ENCODE assay signal across 26 cellular contexts in genomic region chr5:4082966-4083564, GRCh38.
DNase-seq lines count a peak whose midpoint lies in the region; ATAC-seq, FAIRE-seq and TF ChIP-seq lines count a peak whose summit lies in the region.
"Had no signal": no experiment of that assay in that cellular context is flagged by ENCODE, and none has a peak within 500 bp of the region (broad histone marks: within the 10 kb centered on the region; RNA-seq: fewer than 3 reads in every experiment).

No MANE protein-coding gene starts in this region.

- BruUV-seq in MCF 10A (replicated peaks; lab: Mats Ljungman, UMichigan), result no TSS peak

- DNase-seq in MCF 10A (ENCODE audit: unreplicated experiment) (peak; percentile 33), breast epithelium (ENCODE audit: low spot score in 2 of 2) (no peak), bronchial epithelial cell (ENCODE audit: low read depth) (peak; percentile 60), fibroblast of pulmonary artery (ENCODE audit: low read depth) (peak; percentile 50), mesenteric fat pad (ENCODE audit: low spot score) (no peak), NCI-H2107 (lab: John Stamatoyannopoulos, UW) (no peak)
- no peak for DNase-seq in activated CD8-positive, alpha-beta T cell treated with anti-CD3 and anti-CD28 coated beads, Interleukin-2, amount 10 ng/mL, durations not matched to agents 7 days and 5 days
- DNase-seq: Caco-2; CD8-positive, alpha-beta T cell; HCEC 1CT; Karpas-422; MV-4-11; NCI-H1105; NCI-H1436 treated with DMSO at 0.1 percent for 48 hours; NCI-H187 treated with DMSO at 0.1 percent for 48 hours; NCI-H524; NCI-H748 treated with DMSO at 0.1 percent for 48 hours; Right ventricle myocardium superior had no signal

- TF ChIP-seq CTCF in MCF 10A (IDR thresholded peaks at IDR 0.05; ENCODE audit: unreplicated experiment) (no peak), breast epithelium (IDR thresholded peaks at IDR 0.05) (no peak), bronchial epithelial cell (IDR thresholded peaks at IDR 0.05; ENCODE audit: insufficient read depth, low read length, severe bottlenecking) (no peak), fibroblast of pulmonary artery (IDR thresholded peaks at IDR 0.05; ENCODE audit: low read length, missing control alignments) (no peak)

- ATAC-seq in activated CD8-positive, alpha-beta T cell treated with anti-CD3 and anti-CD28 coated beads, Interleukin-2, amount 10 ng/mL, durations not matched to agents 7 days and 5 days, result no peak
- ATAC-seq in HG03378 (IDR thresholded peaks at IDR 0.05; ENCODE audit: unreplicated experiment), result no peak
- ATAC-seq: CD8-positive, alpha-beta T cell; HepG2 had no signal

- H3K27me3 Mint-ChIP-seq in MCF 10A (ENCODE audit: insufficient read depth, unreplicated experiment), result no peaks in the 10 kb centered on the region
- no peaks in the 10 kb centered on the region for H3K27me3 Mint-ChIP-seq in activated CD8-positive, alpha-beta T cell treated with anti-CD3 and anti-CD28 coated beads, Interleukin-2, amount 10 ng/mL, durations not matched to agents 7 days and 5 days (ENCODE audit: low read depth)
- H3K27me3 Mint-ChIP-seq: B cell had no signal

- no peaks in the 10 kb centered on the region for H3K9me3 ChIP-seq in breast epithelium
- H3K9me3 ChIP-seq: Caco-2 had no signal

- H3K9me3 Mint-ChIP-seq in MCF 10A (ENCODE audit: unreplicated experiment), result peaks cover 14% of the 10 kb centered on the region
- H3K9me3 Mint-ChIP-seq in activated CD8-positive, alpha-beta T cell treated with anti-CD3 and anti-CD28 coated beads, Interleukin-2, amount 10 ng/mL, durations not matched to agents 7 days and 5 days (ENCODE audit: insufficient read depth), result peaks cover 2% of the 10 kb centered on the region

- POLR2A ChIA-PET in MCF 10A (lab: Yijun Ruan, JAX), result interaction anchor here (0.8 kb wide), 1 partner anchor 16 kb away, joined by 3 read pairs; no protein-coding TSS in a partner anchor
- POLR2A ChIA-PET in activated CD8-positive, alpha-beta T cell treated with anti-CD3 and anti-CD28 coated beads, Interleukin-2, amount 10 ng/mL, durations not matched to agents 7 days and 5 days (lab: Charles Lee), result no interaction called here

- intact Hi-C loops in MCF 10A (cut with micrococcal nuclease) (no loop called here), breast epithelium (cut with DNase I; ENCODE audit: low total_unique reads) (no loop called here)

- H3K36me3 Mint-ChIP-seq in MCF 10A (ENCODE audit: insufficient read depth, unreplicated experiment), result peaks cover 5% of the 10 kb centered on the region
- no peaks in the 10 kb centered on the region for H3K36me3 Mint-ChIP-seq in activated CD8-positive, alpha-beta T cell treated with anti-CD3 and anti-CD28 coated beads, Interleukin-2, amount 10 ng/mL, durations not matched to agents 7 days and 5 days (ENCODE audit: low read depth)
- H3K36me3 Mint-ChIP-seq: CD8-positive, alpha-beta T cell had no signal

- no peaks in the 10 kb centered on the region for H3K4me1 ChIP-seq in breast epithelium
- H3K4me1 ChIP-seq: Caco-2, SJSA1 had no signal

- no peak overlapping the region for H3K27ac ChIP-seq in breast epithelium
- H3K27ac ChIP-seq: 22Rv1, C4-2B, SJSA1 had no signal

- CTCF ChIA-PET in MCF 10A (lab: Yijun Ruan, JAX), result no interaction called here
- CTCF ChIA-PET in activated CD8-positive, alpha-beta T cell treated with anti-CD3 and anti-CD28 coated beads, Interleukin-2, amount 10 ng/mL, durations not matched to agents 7 days and 5 days (lab: Charles Lee), result no interaction called here

- H3K27ac Mint-ChIP-seq in MCF 10A (ENCODE audit: low read depth, unreplicated experiment), result no peak overlapping the region
- H3K27ac Mint-ChIP-seq in activated CD8-positive, alpha-beta T cell treated with anti-CD3 and anti-CD28 coated beads, Interleukin-2, amount 10 ng/mL, durations not matched to agents 7 days and 5 days, result no peak overlapping the region
- H3K27ac Mint-ChIP-seq: B cell; CD8-positive, alpha-beta T cell had no signal

- H3K4me1 Mint-ChIP-seq in MCF 10A (ENCODE audit: insufficient read depth, unreplicated experiment), result peaks cover 6% of the 10 kb centered on the region
- H3K4me1 Mint-ChIP-seq in activated CD8-positive, alpha-beta T cell treated with anti-CD3 and anti-CD28 coated beads, Interleukin-2, amount 10 ng/mL, durations not matched to agents 7 days and 5 days (ENCODE audit: low read depth), result no peaks in the 10 kb centered on the region
- H3K4me1 Mint-ChIP-seq: B cell had no signal

- no peak for FAIRE-seq in bronchial epithelial cell (lab: Jason Lieb, UNC)
- FAIRE-seq: G401.6, H1, HepG2 had no signal

- no peak for TF ChIP-seq POLR2A in breast epithelium (IDR thresholded peaks at IDR 0.05)

- H3K27me3 ChIP-seq in breast epithelium, result no peaks in the 10 kb centered on the region
- no peaks in the 10 kb centered on the region for H3K27me3 ChIP-seq in bronchial epithelial cell (ENCODE audit: control insufficient read depth, insufficient read depth, low read length)
- H3K27me3 ChIP-seq: SJSA1 had no signal

- H3K4me3 Mint-ChIP-seq in MCF 10A (ENCODE audit: unreplicated experiment), result no peak overlapping the region
- H3K4me3 Mint-ChIP-seq in activated CD8-positive, alpha-beta T cell treated with anti-CD3 and anti-CD28 coated beads, Interleukin-2, amount 10 ng/mL, durations not matched to agents 7 days and 5 days, result no peak overlapping the region
- H3K4me3 Mint-ChIP-seq: B cell; CD8-positive, alpha-beta T cell had no signal

- H3K36me3 ChIP-seq in breast epithelium (no peaks in the 10 kb centered on the region), bronchial epithelial cell (ENCODE audit: control insufficient read depth, insufficient read depth, low read length) (no peaks in the 10 kb centered on the region)
- H3K36me3 ChIP-seq: SJSA1 had no signal

- H3K4me3 ChIP-seq in breast epithelium, result no peak overlapping the region
- no peak overlapping the region for H3K4me3 ChIP-seq in bronchial epithelial cell (ENCODE audit: low read depth, low read length)
- H3K4me3 ChIP-seq in fibroblast of pulmonary artery (replicated peaks; ENCODE audit: low read depth, low read length), result no peak overlapping the region
- H3K4me3 ChIP-seq: SJSA1 had no signal

Comparison
In these comparisons a context has a peak if more than half of its experiments do, and no peak if none do; other contexts are left out.
1. DNase-seq: peak in MCF 10A (single experiment), bronchial epithelial cell (single experiment) and fibroblast of pulmonary artery (single experiment); none in breast epithelium (0 of 2), mesenteric fat pad (single experiment), NCI-H2107 (single experiment) and activated CD8-positive, alpha-beta T cell treated with anti-CD3 and anti-CD28 coated beads, Interleukin-2, amount 10 ng/mL, durations not matched to agents 7 days and 5 days (single experiment).